Comparison of ENCODE assay signal across 29 cellular contexts in genomic region chr21:40242586-40242985, GRCh38.
"Had no signal": no experiment of that assay in that cellular context is flagged by ENCODE, and none has a peak within 500 bp of the region (broad histone marks: within the 10 kb centered on the region; RNA-seq: fewer than 3 reads in every experiment).

No MANE protein-coding gene starts in this region.

- FAIRE-seq: islet of Langerhans had no signal

- H3K4me3 ChIP-seq: colonic mucosa, gastroesophageal sphincter, heart right ventricle, left lung, prostate gland, right atrium auricular region, smooth muscle cell, stomach, thyroid gland had no signal

- H3K9ac ChIP-seq: parathyroid adenoma had no signal

- H3K27me3 Mint-ChIP-seq: dendritic cell treated with granulocyte-macrophage colony-stimulating factor and Interleukin-4, amounts not matched to agents 40 ng/mL and 50 ng/mL, for 4 days; naive thymus-derived CD8-positive, alpha-beta T cell had no signal

- H3K36me3 ChIP-seq: colonic mucosa, gastroesophageal sphincter, heart right ventricle, left lung, prostate gland, right atrium auricular region, stomach, thyroid gland had no signal

- H3K27ac Mint-ChIP-seq: dendritic cell treated with granulocyte-macrophage colony-stimulating factor and Interleukin-4, amounts not matched to agents 40 ng/mL and 50 ng/mL, for 4 days; endodermal cell had no signal

- H3K4me2 ChIP-seq: smooth muscle cell had no signal

- H3K9me3 ChIP-seq: colonic mucosa, gastroesophageal sphincter, prostate gland, right atrium auricular region, thyroid gland had no signal

- H3K27ac ChIP-seq: colonic mucosa, epithelial cell of prostate, foreskin keratinocyte, gastroesophageal sphincter, heart right ventricle, left lung, parathyroid adenoma, prostate gland, right atrium auricular region, stomach, thyroid gland had no signal

- H3K4me1 Mint-ChIP-seq: endodermal cell; naive thymus-derived CD8-positive, alpha-beta T cell had no signal

- H3K4me3 Mint-ChIP-seq: dendritic cell treated with granulocyte-macrophage colony-stimulating factor and Interleukin-4, amounts not matched to agents 40 ng/mL and 50 ng/mL, for 4 days; endodermal cell; naive thymus-derived CD8-positive, alpha-beta T cell had no signal

- DNase-seq: colonic mucosa; effector CD8-positive, alpha-beta T cell; endodermal cell; foreskin keratinocyte; glutamatergic neuron; heart right ventricle; hippocampal formation; left cardiac atrium; left lung; midbrain; naive thymus-derived CD8-positive, alpha-beta T cell; stimulated activated CD4-positive, alpha-beta T cell treated with anti-CD3 and anti-CD28 coated beads, Interleukin-12 subunit alpha, Interleukin-12 subunit beta, amount 100 ng/mL, for 4 hours; stimulated activated CD4-positive, alpha-beta T cell treated with anti-CD3 and anti-CD28 coated beads, Interleukin-1b, Interleukin-23, amount 100 ng/mL, for 48 hours; stimulated activated CD4-positive, alpha-beta T cell treated with anti-CD3 and anti-CD28 coated beads, Interleukin-4, amount 100 ng/mL, for 1 hour; stimulated activated CD8-positive, alpha-beta memory T cell treated with anti-CD3 and anti-CD28 coated beads, Interleukin-4, amount 100 ng/mL, for 48 hours; stimulated activated naive CD4-positive, alpha-beta T cell; stomach; thyroid gland; trophoblast cell had no signal

- H3K36me3 Mint-ChIP-seq: naive thymus-derived CD8-positive, alpha-beta T cell had no signal

- H2AFZ ChIP-seq: parathyroid adenoma had no signal

- H3K27me3 ChIP-seq: colonic mucosa, foreskin keratinocyte, heart right ventricle, left lung, right atrium auricular region, stomach, thyroid gland had no signal

- ATAC-seq: esophagus mucosa; foreskin keratinocyte; gastroesophageal sphincter; heart right ventricle; left cardiac atrium; left lung; naive thymus-derived CD8-positive, alpha-beta T cell; sciatic nerve had no signal

- H3K79me2 ChIP-seq: parathyroid adenoma had no signal

- H3K4me1 ChIP-seq: colonic mucosa, foreskin keratinocyte, gastroesophageal sphincter, heart right ventricle, left lung, parathyroid adenoma, prostate gland, right atrium auricular region, stomach, thyroid gland had no signal
